ENCODE assay signal across 1 cellular context in the genomic region with DNA sequence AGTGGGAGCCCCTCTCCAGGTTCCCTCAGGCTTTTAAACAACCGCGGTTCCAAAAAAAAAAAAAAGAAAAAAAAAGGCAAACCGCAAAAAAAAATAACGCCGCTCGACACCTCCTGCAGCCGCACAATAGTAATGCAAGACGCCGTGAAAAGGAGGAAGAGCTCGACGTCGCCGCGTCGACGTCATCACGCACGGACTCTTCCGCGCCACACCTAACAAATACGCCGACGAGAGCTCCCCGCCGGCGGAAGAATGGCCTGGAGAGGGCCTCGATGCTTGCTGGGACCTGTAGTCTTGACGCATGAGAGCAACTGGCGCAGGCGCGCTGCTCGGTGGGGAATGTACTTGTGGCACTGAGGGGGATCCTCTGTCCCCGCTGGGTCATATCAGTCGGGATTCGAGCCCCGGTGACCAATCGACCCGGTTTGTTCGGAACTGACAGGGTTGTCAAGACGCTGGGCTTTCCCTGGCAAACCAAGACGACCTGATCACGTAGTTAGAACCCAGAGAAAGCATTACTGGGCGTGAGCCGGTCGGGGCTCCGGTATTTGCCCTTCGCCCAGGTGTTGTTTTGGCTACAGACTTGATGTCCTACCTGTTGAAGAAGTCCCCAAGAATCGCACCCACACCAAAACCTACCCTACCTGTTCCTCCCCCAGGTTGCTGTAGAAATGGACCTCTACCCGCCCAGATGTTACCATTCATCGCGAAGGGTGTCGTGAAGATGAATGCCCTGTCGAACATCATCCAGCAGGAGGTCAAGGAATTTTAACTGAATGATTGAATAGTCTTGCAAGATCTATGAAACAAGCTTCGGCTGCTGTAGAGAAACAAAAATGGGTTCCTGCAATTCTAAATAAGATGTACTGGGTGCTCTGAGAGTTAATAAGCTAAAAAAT.
TF ChIP-seq lines count a peak whose summit lies in the region.

A gene (minus strand): TSS at position 131 of the 899 bp plus-strand sequence. CDS start 166 bp downstream, outside the sequence.

TF ChIP-seq in GM12878, 131 proteins besides CTCF, POLR2A, EP300 and RAD21 (continued from another document):
- TF ChIP-seq, protein P1, sequence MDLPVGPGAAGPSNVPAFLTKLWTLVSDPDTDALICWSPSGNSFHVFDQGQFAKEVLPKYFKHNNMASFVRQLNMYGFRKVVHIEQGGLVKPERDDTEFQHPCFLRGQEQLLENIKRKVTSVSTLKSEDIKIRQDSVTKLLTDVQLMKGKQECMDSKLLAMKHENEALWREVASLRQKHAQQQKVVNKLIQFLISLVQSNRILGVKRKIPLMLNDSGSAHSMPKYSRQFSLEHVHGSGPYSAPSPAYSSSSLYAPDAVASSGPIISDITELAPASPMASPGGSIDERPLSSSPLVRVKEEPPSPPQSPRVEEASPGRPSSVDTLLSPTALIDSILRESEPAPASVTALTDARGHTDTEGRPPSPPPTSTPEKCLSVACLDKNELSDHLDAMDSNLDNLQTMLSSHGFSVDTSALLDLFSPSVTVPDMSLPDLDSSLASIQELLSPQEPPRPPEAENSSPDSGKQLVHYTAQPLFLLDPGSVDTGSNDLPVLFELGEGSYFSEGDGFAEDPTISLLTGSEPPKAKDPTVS (IDR thresholded peaks at IDR 0.05; ENCODE audit: low read depth, low read length): no peak
- TF ChIP-seq, protein P2, sequence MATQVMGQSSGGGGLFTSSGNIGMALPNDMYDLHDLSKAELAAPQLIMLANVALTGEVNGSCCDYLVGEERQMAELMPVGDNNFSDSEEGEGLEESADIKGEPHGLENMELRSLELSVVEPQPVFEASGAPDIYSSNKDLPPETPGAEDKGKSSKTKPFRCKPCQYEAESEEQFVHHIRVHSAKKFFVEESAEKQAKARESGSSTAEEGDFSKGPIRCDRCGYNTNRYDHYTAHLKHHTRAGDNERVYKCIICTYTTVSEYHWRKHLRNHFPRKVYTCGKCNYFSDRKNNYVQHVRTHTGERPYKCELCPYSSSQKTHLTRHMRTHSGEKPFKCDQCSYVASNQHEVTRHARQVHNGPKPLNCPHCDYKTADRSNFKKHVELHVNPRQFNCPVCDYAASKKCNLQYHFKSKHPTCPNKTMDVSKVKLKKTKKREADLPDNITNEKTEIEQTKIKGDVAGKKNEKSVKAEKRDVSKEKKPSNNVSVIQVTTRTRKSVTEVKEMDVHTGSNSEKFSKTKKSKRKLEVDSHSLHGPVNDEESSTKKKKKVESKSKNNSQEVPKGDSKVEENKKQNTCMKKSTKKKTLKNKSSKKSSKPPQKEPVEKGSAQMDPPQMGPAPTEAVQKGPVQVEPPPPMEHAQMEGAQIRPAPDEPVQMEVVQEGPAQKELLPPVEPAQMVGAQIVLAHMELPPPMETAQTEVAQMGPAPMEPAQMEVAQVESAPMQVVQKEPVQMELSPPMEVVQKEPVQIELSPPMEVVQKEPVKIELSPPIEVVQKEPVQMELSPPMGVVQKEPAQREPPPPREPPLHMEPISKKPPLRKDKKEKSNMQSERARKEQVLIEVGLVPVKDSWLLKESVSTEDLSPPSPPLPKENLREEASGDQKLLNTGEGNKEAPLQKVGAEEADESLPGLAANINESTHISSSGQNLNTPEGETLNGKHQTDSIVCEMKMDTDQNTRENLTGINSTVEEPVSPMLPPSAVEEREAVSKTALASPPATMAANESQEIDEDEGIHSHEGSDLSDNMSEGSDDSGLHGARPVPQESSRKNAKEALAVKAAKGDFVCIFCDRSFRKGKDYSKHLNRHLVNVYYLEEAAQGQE (IDR thresholded peaks at IDR 0.05; ENCODE audit: low read depth, low read length): no peak
- TF ChIP-seq HCFC1 (IDR thresholded peaks at IDR 0.05; ENCODE audit: low read length) (peak; percentile 91), LARP7 (IDR thresholded peaks at IDR 0.05) (0 out of 2 replicates have a peak, but pooled peaks have one; percentile 42), FOXM1 (IDR thresholded peaks at IDR 0.05; ENCODE audit: low read depth, low read length) (no peak), CHD4 (IDR thresholded peaks at IDR 0.05) (no peak), POU2F2 (IDR thresholded peaks at IDR 0.05; ENCODE audit: borderline replicate concordance, low read depth, low read length) (no peak), NFIC (IDR thresholded peaks at IDR 0.05; ENCODE audit: low read depth, low read length) (no peak), RELA (IDR thresholded peaks at IDR 0.05; ENCODE audit: borderline replicate concordance, partially characterized antibody) (peak; percentile 27), CHD2 (IDR thresholded peaks at IDR 0.05; ENCODE audit: borderline replicate concordance, low read depth, low read length) (peak; percentile 73), STAT1 (conservative IDR thresholded peaks at IDR 0.05) (no peak), HDAC6 (IDR thresholded peaks at IDR 0.05; ENCODE audit: unreplicated experiment) (no peak), NFXL1 (IDR thresholded peaks at IDR 0.05; ENCODE audit: borderline replicate concordance) (no peak), ZNF384 (IDR thresholded peaks at IDR 0.05; ENCODE audit: borderline replicate concordance, low read depth, low read length) (peak; percentile 98), BRCA1 (IDR thresholded peaks at IDR 0.05; ENCODE audit: low read depth, low read length) (no peak), RAD51 (IDR thresholded peaks at IDR 0.05) (no peak), ATF7 (IDR thresholded peaks at IDR 0.05; ENCODE audit: low read depth) (peak; percentile 94), ZNF274 (IDR thresholded peaks at IDR 0.05; ENCODE audit: insufficient read depth, insufficient read length) (no peak), ZSCAN29 (IDR thresholded peaks at IDR 0.05) (no peak), ESRRA (IDR thresholded peaks at IDR 0.05; ENCODE audit: low read length) (no peak), NR2C1 (IDR thresholded peaks at IDR 0.05) (no peak), ETV6 (conservative IDR thresholded peaks at IDR 0.05 in 1 of 2, IDR thresholded peaks at IDR 0.05 in 1 of 2; ENCODE audit: borderline replicate concordance in 1 of 2, low read depth in 1 of 2) (no peak), IKZF1 (conservative IDR thresholded peaks at IDR 0.05) (peak; percentile 74)
- TF ChIP-seq, protein P3, sequence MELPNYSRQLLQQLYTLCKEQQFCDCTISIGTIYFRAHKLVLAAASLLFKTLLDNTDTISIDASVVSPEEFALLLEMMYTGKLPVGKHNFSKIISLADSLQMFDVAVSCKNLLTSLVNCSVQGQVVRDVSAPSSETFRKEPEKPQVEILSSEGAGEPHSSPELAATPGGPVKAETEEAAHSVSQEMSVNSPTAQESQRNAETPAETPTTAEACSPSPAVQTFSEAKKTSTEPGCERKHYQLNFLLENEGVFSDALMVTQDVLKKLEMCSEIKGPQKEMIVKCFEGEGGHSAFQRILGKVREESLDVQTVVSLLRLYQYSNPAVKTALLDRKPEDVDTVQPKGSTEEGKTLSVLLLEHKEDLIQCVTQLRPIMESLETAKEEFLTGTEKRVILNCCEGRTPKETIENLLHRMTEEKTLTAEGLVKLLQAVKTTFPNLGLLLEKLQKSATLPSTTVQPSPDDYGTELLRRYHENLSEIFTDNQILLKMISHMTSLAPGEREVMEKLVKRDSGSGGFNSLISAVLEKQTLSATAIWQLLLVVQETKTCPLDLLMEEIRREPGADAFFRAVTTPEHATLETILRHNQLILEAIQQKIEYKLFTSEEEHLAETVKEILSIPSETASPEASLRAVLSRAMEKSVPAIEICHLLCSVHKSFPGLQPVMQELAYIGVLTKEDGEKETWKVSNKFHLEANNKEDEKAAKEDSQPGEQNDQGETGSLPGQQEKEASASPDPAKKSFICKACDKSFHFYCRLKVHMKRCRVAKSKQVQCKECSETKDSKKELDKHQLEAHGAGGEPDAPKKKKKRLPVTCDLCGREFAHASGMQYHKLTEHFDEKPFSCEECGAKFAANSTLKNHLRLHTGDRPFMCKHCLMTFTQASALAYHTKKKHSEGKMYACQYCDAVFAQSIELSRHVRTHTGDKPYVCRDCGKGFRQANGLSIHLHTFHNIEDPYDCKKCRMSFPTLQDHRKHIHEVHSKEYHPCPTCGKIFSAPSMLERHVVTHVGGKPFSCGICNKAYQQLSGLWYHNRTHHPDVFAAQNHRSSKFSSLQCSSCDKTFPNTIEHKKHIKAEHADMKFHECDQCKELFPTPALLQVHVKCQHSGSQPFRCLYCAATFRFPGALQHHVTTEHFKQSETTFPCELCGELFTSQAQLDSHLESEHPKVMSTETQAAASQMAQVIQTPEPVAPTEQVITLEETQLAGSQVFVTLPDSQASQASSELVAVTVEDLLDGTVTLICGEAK (IDR thresholded peaks at IDR 0.05; ENCODE audit: borderline replicate concordance): peak; percentile 82; the same call in 1 of the 2 replicates
- TF ChIP-seq, protein P4, sequence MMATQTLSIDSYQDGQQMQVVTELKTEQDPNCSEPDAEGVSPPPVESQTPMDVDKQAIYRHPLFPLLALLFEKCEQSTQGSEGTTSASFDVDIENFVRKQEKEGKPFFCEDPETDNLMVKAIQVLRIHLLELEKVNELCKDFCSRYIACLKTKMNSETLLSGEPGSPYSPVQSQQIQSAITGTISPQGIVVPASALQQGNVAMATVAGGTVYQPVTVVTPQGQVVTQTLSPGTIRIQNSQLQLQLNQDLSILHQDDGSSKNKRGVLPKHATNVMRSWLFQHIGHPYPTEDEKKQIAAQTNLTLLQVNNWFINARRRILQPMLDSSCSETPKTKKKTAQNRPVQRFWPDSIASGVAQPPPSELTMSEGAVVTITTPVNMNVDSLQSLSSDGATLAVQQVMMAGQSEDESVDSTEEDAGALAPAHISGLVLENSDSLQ (IDR thresholded peaks at IDR 0.05): peak; percentile 62
- TF ChIP-seq, protein P5, sequence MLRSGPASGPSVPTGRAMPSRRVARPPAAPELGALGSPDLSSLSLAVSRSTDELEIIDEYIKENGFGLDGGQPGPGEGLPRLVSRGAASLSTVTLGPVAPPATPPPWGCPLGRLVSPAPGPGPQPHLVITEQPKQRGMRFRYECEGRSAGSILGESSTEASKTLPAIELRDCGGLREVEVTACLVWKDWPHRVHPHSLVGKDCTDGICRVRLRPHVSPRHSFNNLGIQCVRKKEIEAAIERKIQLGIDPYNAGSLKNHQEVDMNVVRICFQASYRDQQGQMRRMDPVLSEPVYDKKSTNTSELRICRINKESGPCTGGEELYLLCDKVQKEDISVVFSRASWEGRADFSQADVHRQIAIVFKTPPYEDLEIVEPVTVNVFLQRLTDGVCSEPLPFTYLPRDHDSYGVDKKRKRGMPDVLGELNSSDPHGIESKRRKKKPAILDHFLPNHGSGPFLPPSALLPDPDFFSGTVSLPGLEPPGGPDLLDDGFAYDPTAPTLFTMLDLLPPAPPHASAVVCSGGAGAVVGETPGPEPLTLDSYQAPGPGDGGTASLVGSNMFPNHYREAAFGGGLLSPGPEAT (IDR thresholded peaks at IDR 0.05; ENCODE audit: low read depth): peak; percentile 65; the same call in 1 of the 2 replicates
- TF ChIP-seq, protein P6, sequence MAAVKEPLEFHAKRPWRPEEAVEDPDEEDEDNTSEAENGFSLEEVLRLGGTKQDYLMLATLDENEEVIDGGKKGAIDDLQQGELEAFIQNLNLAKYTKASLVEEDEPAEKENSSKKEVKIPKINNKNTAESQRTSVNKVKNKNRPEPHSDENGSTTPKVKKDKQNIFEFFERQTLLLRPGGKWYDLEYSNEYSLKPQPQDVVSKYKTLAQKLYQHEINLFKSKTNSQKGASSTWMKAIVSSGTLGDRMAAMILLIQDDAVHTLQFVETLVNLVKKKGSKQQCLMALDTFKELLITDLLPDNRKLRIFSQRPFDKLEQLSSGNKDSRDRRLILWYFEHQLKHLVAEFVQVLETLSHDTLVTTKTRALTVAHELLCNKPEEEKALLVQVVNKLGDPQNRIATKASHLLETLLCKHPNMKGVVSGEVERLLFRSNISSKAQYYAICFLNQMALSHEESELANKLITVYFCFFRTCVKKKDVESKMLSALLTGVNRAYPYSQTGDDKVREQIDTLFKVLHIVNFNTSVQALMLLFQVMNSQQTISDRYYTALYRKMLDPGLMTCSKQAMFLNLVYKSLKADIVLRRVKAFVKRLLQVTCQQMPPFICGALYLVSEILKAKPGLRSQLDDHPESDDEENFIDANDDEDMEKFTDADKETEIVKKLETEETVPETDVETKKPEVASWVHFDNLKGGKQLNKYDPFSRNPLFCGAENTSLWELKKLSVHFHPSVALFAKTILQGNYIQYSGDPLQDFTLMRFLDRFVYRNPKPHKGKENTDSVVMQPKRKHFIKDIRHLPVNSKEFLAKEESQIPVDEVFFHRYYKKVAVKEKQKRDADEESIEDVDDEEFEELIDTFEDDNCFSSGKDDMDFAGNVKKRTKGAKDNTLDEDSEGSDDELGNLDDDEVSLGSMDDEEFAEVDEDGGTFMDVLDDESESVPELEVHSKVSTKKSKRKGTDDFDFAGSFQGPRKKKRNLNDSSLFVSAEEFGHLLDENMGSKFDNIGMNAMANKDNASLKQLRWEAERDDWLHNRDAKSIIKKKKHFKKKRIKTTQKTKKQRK (IDR thresholded peaks at IDR 0.05; ENCODE audit: low read depth, low read length): no peak
- TF ChIP-seq, protein P7, sequence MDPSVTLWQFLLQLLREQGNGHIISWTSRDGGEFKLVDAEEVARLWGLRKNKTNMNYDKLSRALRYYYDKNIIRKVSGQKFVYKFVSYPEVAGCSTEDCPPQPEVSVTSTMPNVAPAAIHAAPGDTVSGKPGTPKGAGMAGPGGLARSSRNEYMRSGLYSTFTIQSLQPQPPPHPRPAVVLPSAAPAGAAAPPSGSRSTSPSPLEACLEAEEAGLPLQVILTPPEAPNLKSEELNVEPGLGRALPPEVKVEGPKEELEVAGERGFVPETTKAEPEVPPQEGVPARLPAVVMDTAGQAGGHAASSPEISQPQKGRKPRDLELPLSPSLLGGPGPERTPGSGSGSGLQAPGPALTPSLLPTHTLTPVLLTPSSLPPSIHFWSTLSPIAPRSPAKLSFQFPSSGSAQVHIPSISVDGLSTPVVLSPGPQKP (IDR thresholded peaks at IDR 0.05; ENCODE audit: low read depth, low read length): peak; percentile 62; the same call in 1 of the 2 replicates
- TF ChIP-seq, protein P8, sequence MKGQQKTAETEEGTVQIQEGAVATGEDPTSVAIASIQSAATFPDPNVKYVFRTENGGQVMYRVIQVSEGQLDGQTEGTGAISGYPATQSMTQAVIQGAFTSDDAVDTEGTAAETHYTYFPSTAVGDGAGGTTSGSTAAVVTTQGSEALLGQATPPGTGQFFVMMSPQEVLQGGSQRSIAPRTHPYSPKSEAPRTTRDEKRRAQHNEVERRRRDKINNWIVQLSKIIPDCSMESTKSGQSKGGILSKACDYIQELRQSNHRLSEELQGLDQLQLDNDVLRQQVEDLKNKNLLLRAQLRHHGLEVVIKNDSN (IDR thresholded peaks at IDR 0.05; ENCODE audit: borderline replicate concordance, extremely low read length, insufficient read depth, low read depth, low read length): no peak
